In genomic region chr15:41888662-41889253, GRCh38 we compare ENCODE assay signal across 18 cellular contexts. TPM values are rescaled to one million over a fixed set of nuclear protein-coding genes. Genes with fewer than 3 reads are reported as not detected.
DNase-seq lines count a peak whose midpoint lies in the region; ATAC-seq and TF ChIP-seq lines count a peak whose summit lies in the region.
"Had no signal": no experiment of that assay in that cellular context is flagged by ENCODE, and none has a peak within 500 bp of the region (broad histone marks: within the 10 kb centered on the region; RNA-seq: fewer than 3 reads in every experiment).

No MANE protein-coding gene starts in this region.

- H3K4me1 ChIP-seq in CD4-positive, alpha-beta memory T cell (ENCODE audit: insufficient read depth, low read length) = peaks cover 35% of the 10 kb centered on the region
- H3K4me1 ChIP-seq in H9 (ENCODE audit: insufficient read depth, low read length) (no peaks in the 10 kb centered on the region), mucosa of descending colon (ENCODE audit: low read depth) (peaks cover under 1% of the 10 kb centered on the region)

- H4K20me1 ChIP-seq in H9 (ENCODE audit: control insufficient read depth, insufficient read depth, insufficient read length) = no peaks in the 10 kb centered on the region

- H2BK5ac ChIP-seq in H9 (ENCODE audit: insufficient read length, low read length) = no peak overlapping the region

- ATAC-seq in naive B cell (ENCODE audit: low read depth in 2 of 2) (peak; percentile 38 to 41), mucosa of descending colon (no peak)
- ATAC-seq: HepG2, right cardiac atrium had no signal

- DNase-seq in CD4-positive, alpha-beta memory T cell = no peak
- DNase-seq in H9 (no peak), UCSD-AML1 (lab: John Stamatoyannopoulos, UW; ENCODE audit: unreplicated experiment) (peak; percentile 35), naive B cell (no peak), mucosa of descending colon (no peak), mesenteric fat pad (ENCODE audit: low spot score) (no peak), NCI-H345 (lab: John Stamatoyannopoulos, UW) (no peak)
- DNase-seq: brain microvascular endothelial cell, dermis blood vessel endothelial cell, head of caudate nucleus, NCI-H1048, NCI-H2107, right cardiac atrium had no signal

- no peak overlapping the region for H3K27ac ChIP-seq in CD4-positive, alpha-beta memory T cell (ENCODE audit: low read depth, low read length)
- no peak overlapping the region for H3K27ac ChIP-seq in H9 (ENCODE audit: insufficient read length, low read depth, low read length)
- H3K27ac ChIP-seq: brain microvascular endothelial cell, C4-2B, esophagus muscularis mucosa, neutrophil had no signal

- no peaks in the 10 kb centered on the region for H3K36me3 ChIP-seq in CD4-positive, alpha-beta memory T cell (ENCODE audit: insufficient read depth, low read length)
- no peaks in the 10 kb centered on the region for H3K36me3 ChIP-seq in mucosa of descending colon (ENCODE audit: low read depth)
- H3K36me3 ChIP-seq: brain microvascular endothelial cell, neutrophil had no signal

- no peak overlapping the region for H3T11ph ChIP-seq in H9 (ENCODE audit: low read length)

- H4K91ac ChIP-seq in H9 (ENCODE audit: insufficient read length, low read depth, low read length) = no peak overlapping the region

- H3K4ac ChIP-seq in H9 (ENCODE audit: low read depth, low read length) = no peak overlapping the region

- no peak overlapping the region for H3K9ac ChIP-seq in H9 (ENCODE audit: extremely low read depth, insufficient read length, low read length)

- TF ChIP-seq CTCF in H9 (conservative IDR thresholded peaks at IDR 0.05) (no peak), mucosa of descending colon (IDR thresholded peaks at IDR 0.05) (no peak)

- H3K27ac Mint-ChIP-seq in CD4-positive, alpha-beta memory T cell = peak overlapping the region in 5 of 7 donors; percentile 57 to 91 (median 80)
- 0 out of 7 replicates have a peak overlapping the region, but pooled peaks of 2 of the 3 experiments have one; percentile 14 to 90 for H3K27ac Mint-ChIP-seq in H9
- H3K27ac Mint-ChIP-seq in naive B cell = peak overlapping the region in 5 of 6 donors; percentile 50 to 81 (median 60)
- H3K27ac Mint-ChIP-seq: activated naive CD4-positive, alpha-beta T cell treated with anti-CD3 and anti-CD28 coated beads, Interleukin-2, amount 50 U/mL, for 24 hours had no signal

- H3K4me3 ChIP-seq in CD4-positive, alpha-beta memory T cell (ENCODE audit: low read length in 2 of 2) = no peak overlapping the region
- H3K4me3 ChIP-seq in mucosa of descending colon = no peak overlapping the region
- H3K4me3 ChIP-seq: esophagus muscularis mucosa had no signal

- no peaks in the 10 kb centered on the region for H3K27me3 Mint-ChIP-seq in CD4-positive, alpha-beta memory T cell
- peaks cover 10% of the 10 kb centered on the region for H3K27me3 Mint-ChIP-seq in H9 (ENCODE audit: low read depth)
- H3K27me3 Mint-ChIP-seq in naive B cell = no peaks in the 10 kb centered on the region
- H3K27me3 Mint-ChIP-seq: activated naive CD4-positive, alpha-beta T cell treated with anti-CD3 and anti-CD28 coated beads, Interleukin-2, amount 50 U/mL, for 24 hours had no signal

- H3K14ac ChIP-seq in H9 (ENCODE audit: insufficient read depth, low read length) = no peak overlapping the region; the same call in 1 of the 2 replicates

- H2AFZ ChIP-seq in H9 (ENCODE audit: low read length) = no peak overlapping the region

- H2AK5ac ChIP-seq in H9 (ENCODE audit: insufficient read length, low read length) = no peak overlapping the region

- H2BK12ac ChIP-seq in H9 (ENCODE audit: insufficient read length, low read depth, low read length) = no peak overlapping the region

- H3K9me3 Mint-ChIP-seq in CD4-positive, alpha-beta memory T cell = peaks cover 0 to 1% (median 0%) of the 10 kb centered on the region in 8 donors
- H3K9me3 Mint-ChIP-seq in H9 (no peaks in the 10 kb centered on the region), naive B cell (peaks cover 0 to 4% (median 0%) of the 10 kb centered on the region in 7 donors)
- H3K9me3 Mint-ChIP-seq: activated naive CD4-positive, alpha-beta T cell treated with anti-CD3 and anti-CD28 coated beads, Interleukin-2, amount 50 U/mL, for 24 hours had no signal

- no peak overlapping the region for H3K18ac ChIP-seq in H9 (ENCODE audit: insufficient read length, low read depth, low read length)

- no peak overlapping the region for H4K8ac ChIP-seq in H9 (replicated peaks; ENCODE audit: insufficient read length, low read depth, low read length)

- no peaks in the 10 kb centered on the region for H3K9me3 ChIP-seq in CD4-positive, alpha-beta memory T cell (ENCODE audit: control insufficient read depth in 1 of 2, low read length in 2 of 2)
- H3K9me3 ChIP-seq in H9 (ENCODE audit: control insufficient read depth, low read depth, low read length) (no peaks in the 10 kb centered on the region), mucosa of descending colon (no peaks in the 10 kb centered on the region)
- H3K9me3 ChIP-seq: esophagus muscularis mucosa, neutrophil had no signal

- WGBS in H9 (ENCODE audit: extremely low coverage, insufficient read length, low lambda C conversion rate) = no CpG with 5 or more reads among the region's 7 CpGs

- no peak overlapping the region for H3K56ac ChIP-seq in H9 (ENCODE audit: insufficient read length, low read depth, low read length)

- H4K5ac ChIP-seq in H9 (ENCODE audit: insufficient read length, low read depth, low read length) = no peak overlapping the region

- no peak overlapping the region for H3K23ac ChIP-seq in H9 (ENCODE audit: insufficient read length, low read depth, low read length)

- H2BK20ac ChIP-seq in H9 (ENCODE audit: low read depth, low read length, poor library complexity, severe bottlenecking) = no peak overlapping the region

- no peak overlapping the region for H2BK15ac ChIP-seq in H9 (ENCODE audit: low read depth, low read length)

- H3K79me2 ChIP-seq in H9 (ENCODE audit: insufficient read depth, low read length) = no peaks in the 10 kb centered on the region

- CTCF ChIA-PET in CD4-positive, alpha-beta memory T cell (lab: Charles Lee; ENCODE audit: partially characterized antibody) = no interaction called here

- intact Hi-C loops in CD4-positive, alpha-beta memory T cell (cut with micrococcal nuclease) = no loop called here
- intact Hi-C loops in mucosa of descending colon (cut with DNase I, micrococcal nuclease) = no loop called here

- no peaks in the 10 kb centered on the region for H3K79me1 ChIP-seq in H9 (ENCODE audit: insufficient read depth, low read depth, low read length, poor library complexity, severe bottlenecking)

- H3K23me2 ChIP-seq in H9 (ENCODE audit: insufficient read length, low read depth, low read length, poor library complexity, severe bottlenecking) = no peaks in the 10 kb centered on the region

- H2BK120ac ChIP-seq in H9 (ENCODE audit: low read depth, low read length, poor library complexity, severe bottlenecking) = no peak overlapping the region

- peak overlapping the region in 1 of 8 donors; percentile 38 for H3K4me3 Mint-ChIP-seq in CD4-positive, alpha-beta memory T cell
- H3K4me3 Mint-ChIP-seq in H9 (no peak overlapping the region), naive B cell (peak overlapping the region in 5 of 8 donors; percentile 47 to 71 (median 50))
- H3K4me3 Mint-ChIP-seq: activated naive CD4-positive, alpha-beta T cell treated with anti-CD3 and anti-CD28 coated beads, Interleukin-2, amount 50 U/mL, for 24 hours had no signal

- H3K36me3 Mint-ChIP-seq in CD4-positive, alpha-beta memory T cell = no peaks in the 10 kb centered on the region
- H3K36me3 Mint-ChIP-seq in H9 (ENCODE audit: insufficient read depth in 1 of 3, low read depth in 3 of 3) = no peaks in the 10 kb centered on the region; a peak in 1 of 7 replicates
- H3K36me3 Mint-ChIP-seq in naive B cell = no peaks in the 10 kb centered on the region
- H3K36me3 Mint-ChIP-seq: activated naive CD4-positive, alpha-beta T cell treated with anti-CD3 and anti-CD28 coated beads, Interleukin-2, amount 50 U/mL, for 24 hours had no signal

- H3K4me1 Mint-ChIP-seq in CD4-positive, alpha-beta memory T cell = peaks cover 16 to 54% (median 32%) of the 10 kb centered on the region in 4 donors
- H3K4me1 Mint-ChIP-seq in H9 (peaks cover 11 to 14% of the 10 kb centered on the region in 2 experiments), naive B cell (peaks cover 34 to 56% (median 55%) of the 10 kb centered on the region in 3 donors)

- POLR2A ChIA-PET in CD4-positive, alpha-beta memory T cell (lab: Charles Lee; ENCODE audit: partially characterized antibody) = no interaction called here

- no peak overlapping the region for H3K4me2 ChIP-seq in H9 (ENCODE audit: insufficient read depth, insufficient read length, low read length)

- no peaks in the 10 kb centered on the region for H3K27me3 ChIP-seq in CD4-positive, alpha-beta memory T cell (ENCODE audit: insufficient read depth, low read length)
- H3K27me3 ChIP-seq in H9 (ENCODE audit: insufficient read depth, low read length) = no peaks in the 10 kb centered on the region
- H3K27me3 ChIP-seq: brain microvascular endothelial cell, esophagus muscularis mucosa, neutrophil had no signal

RNA-seq across cellular contexts. Expression of gene SPTBN5, which starts 5.1 kb away (rescaled TPM):
- total RNA-seq in CD4-positive, alpha-beta memory T cell = 1 to 10 TPM; 2.4 to 2.7 TPM
- under 1 TPM in 1 of 2 donors, not detected in 1; 0.03 TPM for polyA plus RNA-seq in CD4-positive, alpha-beta memory T cell
- total RNA-seq in H9 (2021) (0.90 and 0.97 TPM in 2 replicates), mucosa of descending colon (1 to 10 TPM in 1 of 3 donors, under 1 TPM in 2; 0.36 to 2.2 (median 0.87) TPM), mesenteric fat pad (1.6 TPM)
- not detected for polyA plus RNA-seq in naive B cell (ENCODE audit: low read depth in 6 of 6)

RNA-seq across cellular contexts. Expression of gene PLA2G4B, which starts 50.1 kb away (rescaled TPM):
- 10 to 100 TPM; 64.5 to 64.9 TPM for total RNA-seq in CD4-positive, alpha-beta memory T cell
- polyA plus RNA-seq in CD4-positive, alpha-beta memory T cell = 1 to 10 TPM; 1.5 to 2.8 TPM
- total RNA-seq in H9 (2021) (3.7 and 6.3 TPM in 2 replicates), mucosa of descending colon (1 to 10 TPM; 5.2 to 9.7 (median 6.4) TPM), mesenteric fat pad (4.3 TPM)
- 1 to 10 TPM in 1 of 6 donors, under 1 TPM in 3, not detected in 2; 0.45 to 1.5 (median 0.48) TPM for polyA plus RNA-seq in naive B cell (ENCODE audit: low read depth in 6 of 6)

Comparison
In these comparisons a context has a peak if more than half of its experiments do, and no peak if none do; other contexts are left out.
1. H3K4me3 Mint-ChIP-seq: peak in naive B cell (5 of 8); none in H9 (0 of 2).
2. Peak in every context shown above with its lines, with median percentiles within 50 percentile points of each other: H3K27ac Mint-ChIP-seq.